Comparison of ENCODE assay signal across 1 cellular context in the genomic region with DNA sequence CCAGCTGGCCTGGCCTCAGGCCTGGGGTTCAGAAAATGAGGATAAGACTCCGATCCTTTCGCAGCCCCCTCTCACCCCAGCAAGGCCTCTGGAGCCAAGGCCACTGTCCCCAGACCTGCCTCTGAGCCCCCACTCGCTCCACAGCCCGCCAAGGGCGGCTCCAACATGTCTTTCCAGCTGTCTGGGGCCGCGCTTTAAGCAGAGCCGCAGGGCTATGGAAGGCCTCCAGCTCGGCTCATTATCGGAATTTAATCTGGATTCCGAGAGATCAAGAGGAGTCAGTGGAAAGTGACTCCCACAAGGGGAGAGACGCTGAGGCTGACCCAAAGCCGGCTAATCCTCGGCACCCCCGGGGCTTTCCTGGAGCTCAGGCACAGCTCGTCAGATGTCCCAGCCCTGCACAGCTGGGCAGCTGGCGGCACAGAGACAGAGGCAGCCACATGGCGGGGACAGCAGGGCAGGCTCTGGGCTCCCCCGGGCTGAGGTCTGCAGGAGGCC.
TF ChIP-seq lines count a peak whose summit lies in the region.

No MANE protein-coding gene starts in this region.

TF ChIP-seq in HepG2, 621 proteins besides CTCF, POLR2A, EP300 and RAD21 (continued from another document):
- no peak for TF ChIP-seq THAP7 (CRISPR knock-in tag; IDR thresholded peaks at IDR 0.05)
